15 cellular contexts compared by ENCODE assay signal in the genomic region with DNA sequence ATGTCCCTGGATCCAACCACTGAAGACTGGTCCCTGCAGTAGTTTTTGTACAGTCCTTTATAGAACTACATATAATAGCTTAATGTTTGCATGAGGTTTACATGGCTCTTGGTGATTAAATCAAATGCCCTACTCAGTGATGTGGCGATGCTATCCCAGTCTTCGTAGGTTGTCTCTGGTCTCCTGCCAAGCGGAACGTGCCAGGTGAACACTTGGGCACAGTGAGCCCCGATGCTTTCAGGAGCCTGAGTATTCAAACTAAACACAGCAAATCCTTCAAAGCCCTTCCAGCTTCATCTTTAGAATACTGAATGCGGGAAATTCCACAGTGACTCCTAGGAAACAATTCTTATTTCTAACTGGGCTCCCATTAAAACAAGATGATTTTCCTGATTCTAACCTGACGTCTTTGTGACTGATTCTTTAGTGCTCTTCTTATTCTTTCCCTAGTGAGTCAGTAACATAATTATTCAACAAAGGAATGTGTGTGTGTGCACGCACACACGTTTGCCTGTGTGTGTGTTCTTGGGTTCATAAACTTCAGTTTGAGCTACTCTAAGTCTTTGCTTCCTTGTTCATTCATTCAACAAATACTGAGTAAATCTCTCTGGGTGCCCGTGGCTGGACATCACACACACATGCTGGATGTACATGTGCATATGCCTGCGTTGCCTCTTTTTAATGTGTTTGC.
DNase-seq lines count a peak whose midpoint lies in the region; ATAC-seq and TF ChIP-seq lines count a peak whose summit lies in the region.
"Had no signal": no experiment of that assay in that cellular context is flagged by ENCODE, and none has a peak within 500 bp of the region (broad histone marks: within the 10 kb centered on the region; RNA-seq: fewer than 3 reads in every experiment).

No MANE protein-coding gene starts in this region.

- peaks cover 25 to 64% (median 49%) of the 10 kb centered on the region in 11 experiments; a peak in 21 of 22 replicates for H3K36me3 ChIP-seq in BLaER1 treated with 17β-estradiol and CSF1 and Interleukin-3, amounts not matched to agents 10 nM and 100 nM

- no peak overlapping the region for H3K4me3 Mint-ChIP-seq in mesothelial cell of epicardium
- H3K4me3 Mint-ChIP-seq in natural killer cell treated with Interleukin-12 subunit alpha and Interleukin-12 subunit beta and Interleukin-15 and Interleukin-18, amount 100 ng/mL, for 72 hours, result no peak overlapping the region
- H3K4me3 Mint-ChIP-seq: activated T-cell treated with anti-CD3 and anti-CD28 coated beads, Interleukin-2, amount 50 U/mL, for 24 hours; dendritic cell treated with granulocyte-macrophage colony-stimulating factor and Interleukin-4, amounts not matched to agents 40 ng/mL and 50 ng/mL, for 4 days had no signal

- no peaks in the 10 kb centered on the region for H3K27me3 ChIP-seq in BLaER1 treated with 17β-estradiol and CSF1 and Interleukin-3, amounts not matched to agents 10 nM and 100 nM

- peak overlapping the region in 1 of 10 experiments; percentile 31; a peak in 2 of 20 replicates for H3K4me3 ChIP-seq in BLaER1 treated with 17β-estradiol and CSF1 and Interleukin-3, amounts not matched to agents 10 nM and 100 nM
- H3K4me3 ChIP-seq in choroid plexus epithelial cell (ENCODE audit: low read depth, low read length), result no peak overlapping the region

- peak overlapping the region; percentile 45 for H3K27ac Mint-ChIP-seq in mesothelial cell of epicardium
- no peak overlapping the region for H3K27ac Mint-ChIP-seq in natural killer cell treated with Interleukin-12 subunit alpha and Interleukin-12 subunit beta and Interleukin-15 and Interleukin-18, amount 100 ng/mL, for 72 hours
- H3K27ac Mint-ChIP-seq: activated T-cell treated with anti-CD3 and anti-CD28 coated beads, Interleukin-2, amount 50 U/mL, for 24 hours; dendritic cell treated with granulocyte-macrophage colony-stimulating factor and Interleukin-4, amounts not matched to agents 40 ng/mL and 50 ng/mL, for 4 days had no signal

- H3K9me3 ChIP-seq in BLaER1 treated with 17β-estradiol and CSF1 and Interleukin-3, amounts not matched to agents 10 nM and 100 nM (replicated peaks in 1 of 11), result no peaks in the 10 kb centered on the region; a peak in 1 of 22 replicates

- peaks cover 11% of the 10 kb centered on the region for H3K4me1 Mint-ChIP-seq in mesothelial cell of epicardium
- peaks cover 11 to 12% of the 10 kb centered on the region in 2 donors for H3K4me1 Mint-ChIP-seq in natural killer cell treated with Interleukin-12 subunit alpha and Interleukin-12 subunit beta and Interleukin-15 and Interleukin-18, amount 100 ng/mL, for 72 hours (ENCODE audit: low read depth in 2 of 2)

- H3K9ac ChIP-seq in BLaER1 treated with 17β-estradiol and CSF1 and Interleukin-3, amounts not matched to agents 10 nM and 100 nM, result peak overlapping the region in 7 of 11 experiments; percentile 20 to 67 (median 50); a peak in 11 of 22 replicates
- H3K9ac ChIP-seq: parathyroid adenoma had no signal

- DNase-seq in M059J (ENCODE audit: low read depth) (peak; percentile 54), choroid plexus epithelial cell (ENCODE audit: low read depth) (peak; percentile 72), mesothelial cell of epicardium (ENCODE audit: low spot score in 2 of 2, unreplicated experiment in 2 of 2) (no peak), NCI-H128 (lab: John Stamatoyannopoulos, UW; ENCODE audit: unreplicated experiment) (no peak), left colon (no peak)
- DNase-seq in natural killer cell treated with Interleukin-12 subunit alpha and Interleukin-12 subunit beta and Interleukin-15 and Interleukin-18, amount 100 ng/mL, for 72 hours (ENCODE audit: low spot score), result no peak
- DNase-seq: activated CD4-positive, alpha-beta T cell treated with anti-CD3 and anti-CD28 coated beads, Interleukin-2, amount 50 U/mL, for 1 hour; activated T-cell treated with anti-CD3 and anti-CD28 coated beads, Interleukin-2, amount 50 U/mL, for 24 hours; MM.1S; SHP77 treated with DMSO at 0.1 percent for 48 hours; stimulated activated CD4-positive, alpha-beta T cell treated with anti-CD3 and anti-CD28 coated beads, Interleukin-12 subunit alpha, Interleukin-12 subunit beta, amount 100 ng/mL, for 4 hours had no signal

- H4K20me1 ChIP-seq in BLaER1 treated with 17β-estradiol and CSF1 and Interleukin-3, amounts not matched to agents 10 nM and 100 nM, result peaks cover 0 to 31% (median 10%) of the 10 kb centered on the region in 11 experiments; a peak in 11 of 22 replicates

- no peak for ATAC-seq in natural killer cell treated with Interleukin-12 subunit alpha and Interleukin-12 subunit beta and Interleukin-15 and Interleukin-18, amount 100 ng/mL, for 72 hours
- ATAC-seq in HG03460 (IDR thresholded peaks at IDR 0.05; ENCODE audit: unreplicated experiment), result no peak
- ATAC-seq in left colon, result no peak

- no peaks in the 10 kb centered on the region for H3K9me3 Mint-ChIP-seq in mesothelial cell of epicardium
- no peaks in the 10 kb centered on the region for H3K9me3 Mint-ChIP-seq in natural killer cell treated with Interleukin-12 subunit alpha and Interleukin-12 subunit beta and Interleukin-15 and Interleukin-18, amount 100 ng/mL, for 72 hours
- H3K9me3 Mint-ChIP-seq: activated T-cell treated with anti-CD3 and anti-CD28 coated beads, Interleukin-2, amount 50 U/mL, for 24 hours; dendritic cell treated with granulocyte-macrophage colony-stimulating factor and Interleukin-4, amounts not matched to agents 40 ng/mL and 50 ng/mL, for 4 days had no signal

- peak overlapping the region in 8 of 11 experiments; percentile 58 to 84 (median 81); a peak in 15 of 22 replicates for H3K27ac ChIP-seq in BLaER1 treated with 17β-estradiol and CSF1 and Interleukin-3, amounts not matched to agents 10 nM and 100 nM
- H3K27ac ChIP-seq: parathyroid adenoma had no signal

- peaks cover 7% of the 10 kb centered on the region for H3K36me3 Mint-ChIP-seq in mesothelial cell of epicardium
- H3K36me3 Mint-ChIP-seq in natural killer cell treated with Interleukin-12 subunit alpha and Interleukin-12 subunit beta and Interleukin-15 and Interleukin-18, amount 100 ng/mL, for 72 hours, result peaks cover 7% of the 10 kb centered on the region

- H3K4me2 ChIP-seq in BLaER1 treated with 17β-estradiol and CSF1 and Interleukin-3, amounts not matched to agents 10 nM and 100 nM, result peak overlapping the region; percentile 45 to 85 (median 78)

- TF ChIP-seq CTCF in choroid plexus epithelial cell (conservative IDR thresholded peaks at IDR 0.05; ENCODE audit: low read depth, low read length), result no peak
- no peak for TF ChIP-seq CTCF in mesothelial cell of epicardium (IDR thresholded peaks at IDR 0.05; ENCODE audit: unreplicated experiment)

- H3K27me3 Mint-ChIP-seq in mesothelial cell of epicardium (ENCODE audit: low read depth), result no peaks in the 10 kb centered on the region
- H3K27me3 Mint-ChIP-seq in natural killer cell treated with Interleukin-12 subunit alpha and Interleukin-12 subunit beta and Interleukin-15 and Interleukin-18, amount 100 ng/mL, for 72 hours, result no peaks in the 10 kb centered on the region
- H3K27me3 Mint-ChIP-seq: activated T-cell treated with anti-CD3 and anti-CD28 coated beads, Interleukin-2, amount 50 U/mL, for 24 hours; dendritic cell treated with granulocyte-macrophage colony-stimulating factor and Interleukin-4, amounts not matched to agents 40 ng/mL and 50 ng/mL, for 4 days had no signal

- peaks cover 23 to 69% (median 59%) of the 10 kb centered on the region in 10 experiments for H3K4me1 ChIP-seq in BLaER1 treated with 17β-estradiol and CSF1 and Interleukin-3, amounts not matched to agents 10 nM and 100 nM
- H3K4me1 ChIP-seq: parathyroid adenoma had no signal

- intact Hi-C loops in left colon (cut with DNase I, micrococcal nuclease), result no loop called here

Comparison
In these comparisons a context has a peak if more than half of its experiments do, and no peak if none do; other contexts are left out.
1. DNase-seq: peak in M059J (single experiment) and choroid plexus epithelial cell (single experiment); none in mesothelial cell of epicardium (0 of 2), natural killer cell treated with Interleukin-12 subunit alpha and Interleukin-12 subunit beta and Interleukin-15 and Interleukin-18, amount 100 ng/mL, for 72 hours (single experiment), NCI-H128 (single experiment) and left colon (0 of 2).